Comparison of ENCODE assay signal across 1 cellular context in genomic region chr6:43053545-43054205, GRCh38.
TF ChIP-seq lines count a peak whose summit lies in the region.

TSS of gene CUL7 (minus strand) at chr6:43053851. CDS start at chr6:43052788, 1,063 bp downstream.

TF ChIP-seq in K562, 482 proteins besides CTCF, POLR2A, EP300 and RAD21 (continued from another document and continues in another):
- TF ChIP-seq ZNF318 (IDR thresholded peaks at IDR 0.05; ENCODE audit: borderline replicate concordance in 1 of 2, low read depth in 1 of 2) (0 out of 4 replicates have a peak, but pooled peaks of 1 of the 2 experiments have one; percentile 18), ARID2 (IDR thresholded peaks at IDR 0.05) (no peak), ZNF584 (CRISPR knock-in tag; IDR thresholded peaks at IDR 0.05; ENCODE audit: low read depth) (no peak), ZFX (CRISPR knock-in tag; IDR thresholded peaks at IDR 0.05) (peak; percentile 97), C11orf30 (IDR thresholded peaks at IDR 0.05; ENCODE audit: low read depth) (peak; percentile 70; the same call in 1 of the 2 replicates), ARID1B (IDR thresholded peaks at IDR 0.05) (peak; percentile 45; the same call in 1 of the 2 replicates), TRIM24 (IDR thresholded peaks at IDR 0.05) (no peak), MED1 (CRISPR knock-in tag; IDR thresholded peaks at IDR 0.05; ENCODE audit: borderline replicate concordance) (no peak), SPI1 (IDR thresholded peaks at IDR 0.05; ENCODE audit: borderline replicate concordance, low read depth, low read length) (peak; percentile 90), HOXB6 (CRISPR knock-in tag; IDR thresholded peaks at IDR 0.05; ENCODE audit: borderline replicate concordance) (no peak), POLR2AphosphoS5 (IDR thresholded peaks at IDR 0.05; ENCODE audit: control insufficient read depth, insufficient read depth, low read depth, low read length) (peak; percentile 92), RBM34 (IDR thresholded peaks at IDR 0.05; ENCODE audit: borderline replicate concordance, insufficient read depth, low read length) (no peak), MNT (conservative IDR thresholded peaks at IDR 0.05) (peak; percentile 67 to 84), E2F5 (CRISPR knock-in tag; IDR thresholded peaks at IDR 0.05) (peak; percentile 68; the same call in 1 of the 2 replicates), PTBP1 (IDR thresholded peaks at IDR 0.05; ENCODE audit: low read depth, low read length) (no peak), ZNF830 (CRISPR knock-in tag; IDR thresholded peaks at IDR 0.05) (peak; percentile 97), KAT2B (IDR thresholded peaks at IDR 0.05; ENCODE audit: low read depth, low read length) (no peak), CREBBP (IDR thresholded peaks at IDR 0.05; ENCODE audit: low read depth, low read length) (no peak), NBN (IDR thresholded peaks at IDR 0.05; ENCODE audit: low read depth) (peak; percentile 91; the same call in 1 of the 2 replicates), RCOR1 (IDR thresholded peaks at IDR 0.05; ENCODE audit: borderline replicate concordance in 1 of 2, low read depth in 2 of 2, low read length in 2 of 2) (peak; percentile 38 to 52; a peak in 2 of 4 replicates), RUNX1 (IDR thresholded peaks at IDR 0.05; ENCODE audit: low read depth) (0 out of 2 replicates have a peak, but pooled peaks have one; percentile 65), ZNF395 (CRISPR knock-in tag; IDR thresholded peaks at IDR 0.05) (no peak), TEAD2 (tag; IDR thresholded peaks at IDR 0.05) (no peak), CCNT2 (IDR thresholded peaks at IDR 0.05; ENCODE audit: borderline replicate concordance, extremely low read depth, insufficient read length, low read depth, low read length) (peak; percentile 99)
- TF ChIP-seq, protein P1, sequence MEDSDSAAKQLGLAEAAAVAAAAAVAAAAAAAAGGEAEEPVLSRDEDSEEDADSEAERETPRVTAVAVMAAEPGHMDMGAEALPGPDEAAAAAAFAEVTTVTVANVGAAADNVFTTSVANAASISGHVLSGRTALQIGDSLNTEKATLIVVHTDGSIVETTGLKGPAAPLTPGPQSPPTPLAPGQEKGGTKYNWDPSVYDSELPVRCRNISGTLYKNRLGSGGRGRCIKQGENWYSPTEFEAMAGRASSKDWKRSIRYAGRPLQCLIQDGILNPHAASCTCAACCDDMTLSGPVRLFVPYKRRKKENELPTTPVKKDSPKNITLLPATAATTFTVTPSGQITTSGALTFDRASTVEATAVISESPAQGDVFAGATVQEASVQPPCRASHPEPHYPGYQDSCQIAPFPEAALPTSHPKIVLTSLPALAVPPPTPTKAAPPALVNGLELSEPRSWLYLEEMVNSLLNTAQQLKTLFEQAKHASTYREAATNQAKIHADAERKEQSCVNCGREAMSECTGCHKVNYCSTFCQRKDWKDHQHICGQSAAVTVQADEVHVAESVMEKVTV (CRISPR knock-in tag; IDR thresholded peaks at IDR 0.05), result peak; percentile 52; the same call in 1 of the 2 replicates
- TF ChIP-seq, protein P2, sequence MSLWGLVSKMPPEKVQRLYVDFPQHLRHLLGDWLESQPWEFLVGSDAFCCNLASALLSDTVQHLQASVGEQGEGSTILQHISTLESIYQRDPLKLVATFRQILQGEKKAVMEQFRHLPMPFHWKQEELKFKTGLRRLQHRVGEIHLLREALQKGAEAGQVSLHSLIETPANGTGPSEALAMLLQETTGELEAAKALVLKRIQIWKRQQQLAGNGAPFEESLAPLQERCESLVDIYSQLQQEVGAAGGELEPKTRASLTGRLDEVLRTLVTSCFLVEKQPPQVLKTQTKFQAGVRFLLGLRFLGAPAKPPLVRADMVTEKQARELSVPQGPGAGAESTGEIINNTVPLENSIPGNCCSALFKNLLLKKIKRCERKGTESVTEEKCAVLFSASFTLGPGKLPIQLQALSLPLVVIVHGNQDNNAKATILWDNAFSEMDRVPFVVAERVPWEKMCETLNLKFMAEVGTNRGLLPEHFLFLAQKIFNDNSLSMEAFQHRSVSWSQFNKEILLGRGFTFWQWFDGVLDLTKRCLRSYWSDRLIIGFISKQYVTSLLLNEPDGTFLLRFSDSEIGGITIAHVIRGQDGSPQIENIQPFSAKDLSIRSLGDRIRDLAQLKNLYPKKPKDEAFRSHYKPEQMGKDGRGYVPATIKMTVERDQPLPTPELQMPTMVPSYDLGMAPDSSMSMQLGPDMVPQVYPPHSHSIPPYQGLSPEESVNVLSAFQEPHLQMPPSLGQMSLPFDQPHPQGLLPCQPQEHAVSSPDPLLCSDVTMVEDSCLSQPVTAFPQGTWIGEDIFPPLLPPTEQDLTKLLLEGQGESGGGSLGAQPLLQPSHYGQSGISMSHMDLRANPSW (CRISPR knock-in tag; IDR thresholded peaks at IDR 0.05), result no peak; the same call in 1 of the 2 replicates
- TF ChIP-seq, protein P3, sequence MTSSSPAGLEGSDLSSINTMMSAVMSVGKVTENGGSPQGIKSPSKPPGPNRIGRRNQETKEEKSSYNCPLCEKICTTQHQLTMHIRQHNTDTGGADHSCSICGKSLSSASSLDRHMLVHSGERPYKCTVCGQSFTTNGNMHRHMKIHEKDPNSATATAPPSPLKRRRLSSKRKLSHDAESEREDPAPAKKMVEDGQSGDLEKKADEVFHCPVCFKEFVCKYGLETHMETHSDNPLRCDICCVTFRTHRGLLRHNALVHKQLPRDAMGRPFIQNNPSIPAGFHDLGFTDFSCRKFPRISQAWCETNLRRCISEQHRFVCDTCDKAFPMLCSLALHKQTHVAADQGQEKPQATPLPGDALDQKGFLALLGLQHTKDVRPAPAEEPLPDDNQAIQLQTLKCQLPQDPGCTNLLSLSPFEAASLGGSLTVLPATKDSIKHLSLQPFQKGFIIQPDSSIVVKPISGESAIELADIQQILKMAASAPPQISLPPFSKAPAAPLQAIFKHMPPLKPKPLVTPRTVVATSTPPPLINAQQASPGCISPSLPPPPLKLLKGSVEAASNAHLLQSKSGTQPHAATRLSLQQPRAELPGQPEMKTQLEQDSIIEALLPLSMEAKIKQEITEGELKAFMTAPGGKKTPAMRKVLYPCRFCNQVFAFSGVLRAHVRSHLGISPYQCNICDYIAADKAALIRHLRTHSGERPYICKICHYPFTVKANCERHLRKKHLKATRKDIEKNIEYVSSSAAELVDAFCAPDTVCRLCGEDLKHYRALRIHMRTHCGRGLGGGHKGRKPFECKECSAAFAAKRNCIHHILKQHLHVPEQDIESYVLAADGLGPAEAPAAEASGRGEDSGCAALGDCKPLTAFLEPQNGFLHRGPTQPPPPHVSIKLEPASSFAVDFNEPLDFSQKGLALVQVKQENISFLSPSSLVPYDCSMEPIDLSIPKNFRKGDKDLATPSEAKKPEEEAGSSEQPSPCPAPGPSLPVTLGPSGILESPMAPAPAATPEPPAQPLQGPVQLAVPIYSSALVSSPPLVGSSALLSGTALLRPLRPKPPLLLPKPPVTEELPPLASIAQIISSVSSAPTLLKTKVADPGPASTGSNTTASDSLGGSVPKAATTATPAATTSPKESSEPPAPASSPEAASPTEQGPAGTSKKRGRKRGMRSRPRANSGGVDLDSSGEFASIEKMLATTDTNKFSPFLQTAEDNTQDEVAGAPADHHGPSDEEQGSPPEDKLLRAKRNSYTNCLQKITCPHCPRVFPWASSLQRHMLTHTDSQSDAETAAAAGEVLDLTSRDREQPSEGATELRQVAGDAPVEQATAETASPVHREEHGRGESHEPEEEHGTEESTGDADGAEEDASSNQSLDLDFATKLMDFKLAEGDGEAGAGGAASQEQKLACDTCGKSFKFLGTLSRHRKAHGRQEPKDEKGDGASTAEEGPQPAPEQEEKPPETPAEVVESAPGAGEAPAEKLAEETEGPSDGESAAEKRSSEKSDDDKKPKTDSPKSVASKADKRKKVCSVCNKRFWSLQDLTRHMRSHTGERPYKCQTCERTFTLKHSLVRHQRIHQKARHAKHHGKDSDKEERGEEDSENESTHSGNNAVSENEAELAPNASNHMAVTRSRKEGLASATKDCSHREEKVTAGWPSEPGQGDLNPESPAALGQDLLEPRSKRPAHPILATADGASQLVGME (CRISPR knock-in tag; IDR thresholded peaks at IDR 0.05), result peak; percentile 92
